8 cellular contexts compared by ENCODE assay signal in genomic region chr12:47021298-47021697, GRCh38.
A peak's percentile ranks its signal among the peaks of the same experiment; 100 is the strongest.
DNase-seq lines count a peak whose midpoint lies in the region; ATAC-seq and TF ChIP-seq lines count a peak whose summit lies in the region.

No MANE protein-coding gene starts in this region.

- H3K9me3 ChIP-seq in parathyroid adenoma (ENCODE audit: control insufficient read depth, low read length), result no peaks in the 10 kb centered on the region

- no peak overlapping the region for H3K27ac ChIP-seq in parathyroid adenoma

- no peak overlapping the region for H3K9ac ChIP-seq in parathyroid adenoma

- no peak overlapping the region for H3K4me2 ChIP-seq in parathyroid adenoma (ENCODE audit: low read length)

- TF ChIP-seq CTCF in AG09309 (IDR thresholded peaks at IDR 0.05; ENCODE audit: control insufficient read depth, insufficient read depth, low read depth, low read length, missing control alignments), result peak; percentile 60
- peak; percentile 53 for TF ChIP-seq CTCF in GM12865 (IDR thresholded peaks at IDR 0.05; ENCODE audit: insufficient read depth, low read depth, low read length, missing control alignments)
- TF ChIP-seq CTCF in parathyroid adenoma (IDR thresholded peaks at IDR 0.05), result peak; percentile 69

- ATAC-seq in HG03571 (IDR thresholded peaks at IDR 0.05; ENCODE audit: unreplicated experiment) (no peak), HG03095 (IDR thresholded peaks at IDR 0.05; ENCODE audit: unreplicated experiment) (no peak)

- no peaks in the 10 kb centered on the region for H3K27me3 ChIP-seq in parathyroid adenoma (ENCODE audit: control insufficient read depth, insufficient read depth, low read length)

- no peaks in the 10 kb centered on the region for H3K4me1 ChIP-seq in parathyroid adenoma

- H3K79me2 ChIP-seq in parathyroid adenoma, result no peaks in the 10 kb centered on the region

- DNase-seq in AG09309 (ENCODE audit: low read depth) (peak; percentile 78), GM12865 (ENCODE audit: low read depth) (peak; percentile 52), NCI-H1417 treated with DMSO at 0.1 percent for 48 hours (lab: John Stamatoyannopoulos, UW) (peak; percentile 31), T1000 (lab: John Stamatoyannopoulos, UW) (peak; percentile 95), fibroblast of the conjunctiva (ENCODE audit: low read depth) (peak; percentile 65)

- H3K4me3 ChIP-seq in AG09309 (ENCODE audit: control insufficient read depth, low read depth, low read length) (no peak overlapping the region), GM12865 (ENCODE audit: low read depth, low read length) (no peak overlapping the region), parathyroid adenoma (ENCODE audit: low read depth, low read length) (no peak overlapping the region)

- H3K36me3 ChIP-seq in parathyroid adenoma (ENCODE audit: control insufficient read depth, insufficient read depth, low read length), result no peaks in the 10 kb centered on the region

- H2AFZ ChIP-seq in parathyroid adenoma, result no peak overlapping the region

Comparison
In these comparisons a context has a peak if more than half of its experiments do, and no peak if none do; other contexts are left out.
1. DNase-seq: peak in every context shown above with its lines; median percentile 95 in T1000; 78 in AG09309; 65 in fibroblast of the conjunctiva; 52 in GM12865; 31 in NCI-H1417 treated with DMSO at 0.1 percent for 48 hours.